ENCODE assay signal across 27 cellular contexts in the genomic region with DNA sequence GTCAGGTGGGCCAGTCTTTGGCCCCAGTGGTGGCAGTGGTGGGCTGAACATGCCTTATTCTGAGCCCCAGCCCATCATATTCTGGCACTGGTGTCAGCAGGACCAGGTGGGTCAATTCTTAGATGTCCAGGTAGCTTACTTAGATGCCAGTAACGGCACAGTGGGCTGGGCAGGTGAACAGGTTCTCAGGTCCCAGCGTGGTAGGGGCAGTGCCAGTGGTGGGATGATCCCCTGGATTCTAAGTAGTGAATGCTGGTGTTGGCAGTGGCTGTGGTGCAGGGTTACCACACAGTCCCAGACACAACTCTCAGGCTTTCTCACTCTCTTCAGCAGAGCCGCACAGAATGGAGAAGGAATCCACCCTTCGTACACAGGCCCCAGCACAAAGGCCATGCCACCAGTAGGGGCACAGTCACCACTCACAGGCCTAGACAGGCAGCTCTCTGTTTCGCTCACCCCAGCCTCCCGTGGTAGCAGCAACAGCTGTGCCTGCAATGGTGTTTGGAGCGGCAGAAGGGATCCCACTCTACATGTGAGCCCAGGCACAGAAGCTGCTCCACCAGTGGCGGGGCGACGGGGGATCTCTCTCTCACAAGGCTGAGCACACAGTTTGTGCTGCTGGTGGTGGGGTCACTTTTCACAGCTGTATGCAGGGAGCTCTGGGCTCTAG.
DNase-seq lines count a peak whose midpoint lies in the region; TF ChIP-seq lines count a peak whose summit lies in the region.
"Had no signal": no experiment of that assay in that cellular context is flagged by ENCODE, and none has a peak within 500 bp of the region (broad histone marks: within the 10 kb centered on the region; RNA-seq: fewer than 3 reads in every experiment).

No MANE protein-coding gene starts in this region.

- H2BK120ac ChIP-seq in H9 (ENCODE audit: low read depth, low read length, poor library complexity, severe bottlenecking): no peak overlapping the region

- H3K4me2 ChIP-seq in H9 (ENCODE audit: insufficient read depth, insufficient read length, low read length) (no peak overlapping the region), neural progenitor cell (no peak overlapping the region)

- no peak overlapping the region for H2AFZ ChIP-seq in H9 (ENCODE audit: low read length)
- H2AFZ ChIP-seq in neural progenitor cell (replicated peaks): no peak overlapping the region

- no peak overlapping the region for H3K4ac ChIP-seq in H9 (ENCODE audit: low read depth, low read length)

- peaks cover 22 to 38% (median 30%) of the 10 kb centered on the region in 3 experiments for H3K36me3 Mint-ChIP-seq in H9 (ENCODE audit: insufficient read depth in 1 of 3, low read depth in 3 of 3)
- H3K36me3 Mint-ChIP-seq in neural progenitor cell: peaks cover 39% of the 10 kb centered on the region

- no peak overlapping the region for H3K14ac ChIP-seq in H9 (ENCODE audit: insufficient read depth, low read length)

- H4K91ac ChIP-seq in H9 (ENCODE audit: insufficient read length, low read depth, low read length): no peak overlapping the region

- no CpG with 5 or more reads among the region's 10 CpGs for WGBS in H9 (ENCODE audit: extremely low coverage, insufficient read length, low lambda C conversion rate)

- H2BK15ac ChIP-seq in H9 (ENCODE audit: low read depth, low read length): no peak overlapping the region

- no peaks in the 10 kb centered on the region; the same call in 1 of the 2 replicates for H3K79me2 ChIP-seq in H9 (ENCODE audit: insufficient read depth, low read length)
- no peaks in the 10 kb centered on the region for H3K79me2 ChIP-seq in neural progenitor cell (ENCODE audit: low read depth)

- H2BK20ac ChIP-seq in H9 (ENCODE audit: low read depth, low read length, poor library complexity, severe bottlenecking): no peak overlapping the region

- H3K27ac Mint-ChIP-seq in H9: peak overlapping the region in 1 of 3 experiments; percentile 20; a peak in 1 of 7 replicates
- H3K27ac Mint-ChIP-seq in neural progenitor cell: no peak overlapping the region
- H3K27ac Mint-ChIP-seq: activated T-helper 2 cell treated with anti-CD3 and anti-CD28 coated beads, Interferon-gamma antibody, Interleukin-2, Interleukin-4, amounts not matched to agents 10 μg/mL and 5 μg/mL and 100 μg/mL, durations not matched to agents 14 hours and 24 hours and 36 hours; IgD-negative memory B cell; nephron progenitor cell; stimulated activated naive B cell treated with anti-CD40 and anti-IgM and Interleukin-4, amounts not matched to agents 10 μg/mL and 1 μg/mL and 100 μg/mL, for 72 hours had no signal

- H4K20me1 ChIP-seq in H9 (ENCODE audit: control insufficient read depth, insufficient read depth, insufficient read length) (no peaks in the 10 kb centered on the region), neural progenitor cell (ENCODE audit: low read depth) (no peaks in the 10 kb centered on the region)

- DNase-seq in D341Med (ENCODE audit: low spot score): peak; percentile 31
- DNase-seq in H9: peak; percentile 54
- peak in 31 of 42 donors; percentile 3 to 68 (median 29) for DNase-seq in head of caudate nucleus
- DNase-seq in neural progenitor cell (ENCODE audit: low spot score): peak; percentile 22
- no peak for DNase-seq in activated effector memory CD4-positive, alpha-beta T cell treated with Interleukin-2 at 50 U/mL for 16 hours
- no peak for DNase-seq in RKO (ENCODE audit: low spot score)
- DNase-seq in foreskin melanocyte: no peak
- DNase-seq in NCI-H2029 (lab: John Stamatoyannopoulos, UW): no peak
- DNase-seq: activated CD4-positive, alpha-beta T cell treated with anti-CD3 and anti-CD28 coated beads, Interleukin-2, amount 50 U/mL, for 1 hour; activated CD4-positive, CD25-positive, alpha-beta regulatory T cell; Caco-2; DMS79 treated with DMSO at 0.1 percent for 48 hours; effector CD4-positive, alpha-beta T cell; NCI-H1092; NCI-H1694 treated with DMSO at 0.1 percent for 48 hours; nephron progenitor cell; ovary; stimulated activated naive B cell treated with anti-CD40 and anti-IgM and Interleukin-4, amounts not matched to agents 10 μg/mL and 1 μg/mL and 100 μg/mL, for 72 hours; T-helper 1 cell had no signal

- no peaks in the 10 kb centered on the region for H3K36me3 ChIP-seq in neural progenitor cell
- H3K36me3 ChIP-seq: ovary had no signal

- H3T11ph ChIP-seq in H9 (ENCODE audit: low read length): no peak overlapping the region

- H3K27ac ChIP-seq in H9 (ENCODE audit: insufficient read length, low read depth, low read length): no peak overlapping the region
- H3K27ac ChIP-seq in neural progenitor cell: no peak overlapping the region
- H3K27ac ChIP-seq: C4-2B, epithelial cell of prostate, ovary, RWPE1, skin epidermis, upper lobe of left lung had no signal

- no peak overlapping the region for H3K4me3 ChIP-seq in neural progenitor cell
- H3K4me3 ChIP-seq: lung, ovary, skin epidermis, upper lobe of left lung had no signal

- no peaks in the 10 kb centered on the region for H3F3A ChIP-seq in neural progenitor cell (ENCODE audit: low read depth)

- peaks cover 3 to 4% of the 10 kb centered on the region in 2 experiments; a peak in 3 of 4 replicates for H3K4me1 Mint-ChIP-seq in H9
- no peaks in the 10 kb centered on the region for H3K4me1 Mint-ChIP-seq in neural progenitor cell
- H3K4me1 Mint-ChIP-seq: nephron progenitor cell had no signal

- H3K4me3 Mint-ChIP-seq in H9: no peak overlapping the region
- H3K4me3 Mint-ChIP-seq in neural progenitor cell: no peak overlapping the region
- H3K4me3 Mint-ChIP-seq: nephron progenitor cell; stimulated activated naive B cell treated with anti-CD40 and anti-IgM and Interleukin-4, amounts not matched to agents 10 μg/mL and 1 μg/mL and 100 μg/mL, for 72 hours had no signal

- H3K27me3 ChIP-seq in H9 (ENCODE audit: insufficient read depth, low read length) (no peaks in the 10 kb centered on the region), neural progenitor cell (no peaks in the 10 kb centered on the region)
- H3K27me3 ChIP-seq: ovary, upper lobe of left lung had no signal

- no peak overlapping the region for H3K23ac ChIP-seq in H9 (ENCODE audit: insufficient read length, low read depth, low read length)

- H3K56ac ChIP-seq in H9 (ENCODE audit: insufficient read length, low read depth, low read length): no peak overlapping the region

- H3K9me3 ChIP-seq in H9 (ENCODE audit: control insufficient read depth, low read depth, low read length) (no peaks in the 10 kb centered on the region), neural progenitor cell (ENCODE audit: low read depth) (no peaks in the 10 kb centered on the region)

- H2BK12ac ChIP-seq in H9 (ENCODE audit: insufficient read length, low read depth, low read length): no peak overlapping the region

- no peak overlapping the region for H2AK5ac ChIP-seq in H9 (ENCODE audit: insufficient read length, low read length)

- H3K9ac ChIP-seq in H9 (ENCODE audit: extremely low read depth, insufficient read length, low read length) (no peak overlapping the region), neural progenitor cell (no peak overlapping the region)

- H2BK5ac ChIP-seq in H9 (ENCODE audit: insufficient read length, low read length): no peak overlapping the region

- H3K23me2 ChIP-seq in H9 (ENCODE audit: insufficient read length, low read depth, low read length, poor library complexity, severe bottlenecking): no peaks in the 10 kb centered on the region

- peaks cover 22% of the 10 kb centered on the region in 2 experiments for H3K9me3 Mint-ChIP-seq in H9
- H3K9me3 Mint-ChIP-seq in neural progenitor cell: peaks cover 33% of the 10 kb centered on the region

- H3K79me1 ChIP-seq in H9 (ENCODE audit: insufficient read depth, low read depth, low read length, poor library complexity, severe bottlenecking): no peaks in the 10 kb centered on the region

- H4K5ac ChIP-seq in H9 (ENCODE audit: insufficient read length, low read depth, low read length): no peak overlapping the region

- TF ChIP-seq CTCF in H9 (conservative IDR thresholded peaks at IDR 0.05) (peak; percentile 49; the same call in 2 of the 3 replicates), neural progenitor cell (IDR thresholded peaks at IDR 0.05) (no peak)

- intact Hi-C loops in head of caudate nucleus (cut with DNase I): no loop called here

- H3K4me1 ChIP-seq in H9 (ENCODE audit: insufficient read depth, low read length): no peaks in the 10 kb centered on the region
- no peaks in the 10 kb centered on the region for H3K4me1 ChIP-seq in neural progenitor cell
- H3K4me1 ChIP-seq: Caco-2 had no signal

- H4K8ac ChIP-seq in H9 (replicated peaks; ENCODE audit: insufficient read length, low read depth, low read length): no peak overlapping the region

- H3K27me3 Mint-ChIP-seq in H9 (ENCODE audit: low read depth): no peaks in the 10 kb centered on the region; the same call in 1 of the 2 replicates
- H3K27me3 Mint-ChIP-seq in neural progenitor cell (ENCODE audit: insufficient read depth, low read depth): no peaks in the 10 kb centered on the region
- H3K27me3 Mint-ChIP-seq: IgD-negative memory B cell; stimulated activated naive B cell treated with anti-CD40 and anti-IgM and Interleukin-4, amounts not matched to agents 10 μg/mL and 1 μg/mL and 100 μg/mL, for 72 hours had no signal

- H3K18ac ChIP-seq in H9 (ENCODE audit: insufficient read length, low read depth, low read length): no peak overlapping the region

Comparison
In these comparisons a context has a peak if more than half of its experiments do, and no peak if none do; other contexts are left out.
1. DNase-seq: peak in D341Med (single experiment), H9 (single experiment), head of caudate nucleus (31 of 42) and neural progenitor cell (single experiment); none in activated effector memory CD4-positive, alpha-beta T cell treated with Interleukin-2 at 50 U/mL for 16 hours (single experiment), RKO (single experiment), foreskin melanocyte (single experiment) and NCI-H2029 (single experiment).